30 cellular contexts compared by ENCODE assay signal in the genomic region with DNA sequence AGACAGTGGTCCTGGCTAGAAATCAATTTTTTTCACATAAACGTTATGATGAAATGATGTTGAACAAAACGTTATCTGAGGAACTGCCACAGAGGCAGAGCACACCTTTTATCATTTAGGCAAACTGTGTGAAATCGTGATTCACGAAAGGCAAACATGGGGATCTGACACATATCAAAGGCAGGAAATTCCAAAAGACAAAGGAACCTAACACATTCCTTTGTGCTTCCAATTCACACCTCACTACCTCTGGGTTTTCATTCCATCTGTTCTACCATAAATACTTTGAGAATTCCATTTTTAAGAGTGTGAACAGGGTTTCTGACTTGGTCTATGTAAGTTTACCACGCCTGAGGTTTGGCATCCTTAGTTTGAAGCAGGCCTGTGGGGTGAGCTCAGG.
DNase-seq lines count a peak whose midpoint lies in the region; ATAC-seq and TF ChIP-seq lines count a peak whose summit lies in the region.
"Had no signal": no experiment of that assay in that cellular context is flagged by ENCODE, and none has a peak within 500 bp of the region (broad histone marks: within the 10 kb centered on the region; RNA-seq: fewer than 3 reads in every experiment).

No MANE protein-coding gene starts in this region.

- H3K4me2 ChIP-seq in mesenchymal stem cell (ENCODE audit: low read length, poor library complexity, severe bottlenecking), result no peak overlapping the region

- H4K8ac ChIP-seq in mesenchymal stem cell (ENCODE audit: low read length), result no peak overlapping the region

- no peak for ATAC-seq in activated T-cell treated with anti-CD3 and anti-CD28 coated beads, Interleukin-2, amount 50 U/mL, for 72 hours (replicated peaks in 1 of 2)
- ATAC-seq in stimulated activated effector memory CD8-positive, alpha-beta T cell treated with anti-CD3 and anti-CD28 coated beads, Interleukin-12 subunit alpha, Interleukin-12 subunit beta, amount 100 ng/mL, for 72 hours, result no peak
- ATAC-seq: activated T-cell treated with anti-CD3 and anti-CD28 coated beads, Interleukin-2, amount 50 U/mL, for 4 hours; GM12878 had no signal

- no peak for TF ChIP-seq POLR2A in uterus (IDR thresholded peaks at IDR 0.05)

- no peak overlapping the region for H2BK5ac ChIP-seq in mesenchymal stem cell (ENCODE audit: low read depth, low read length, poor library complexity, severe bottlenecking)

- no peaks in the 10 kb centered on the region for H3K27me3 Mint-ChIP-seq in activated T-cell treated with anti-CD3 and anti-CD28 coated beads, Interleukin-2, amount 50 U/mL, for 24 hours
- H3K27me3 Mint-ChIP-seq in activated T-cell treated with anti-CD3 and anti-CD28 coated beads, Interleukin-2, amount 50 U/mL, for 72 hours (ENCODE audit: low read depth), result no peaks in the 10 kb centered on the region
- H3K27me3 Mint-ChIP-seq in nephron progenitor cell (ENCODE audit: low read depth, poor library complexity), result no peaks in the 10 kb centered on the region
- H3K27me3 Mint-ChIP-seq: activated CD4-positive, alpha-beta T cell treated with anti-CD3 and anti-CD28 coated beads, Interleukin-2, amount 10 ng/mL, durations not matched to agents 24 days and 14 days had no signal

- H2BK120ac ChIP-seq in mesenchymal stem cell (ENCODE audit: low read depth, low read length), result no peak overlapping the region

- H3K27ac ChIP-seq in dorsolateral prefrontal cortex (peak overlapping the region in 40 of 59 donors; percentile 5 to 94 (median 88)), mesenchymal stem cell (ENCODE audit: low read length, poor library complexity, severe bottlenecking) (no peak overlapping the region), uterus (peak overlapping the region; percentile 26 to 82)
- H3K27ac ChIP-seq: 22Rv1, ascending aorta, ovary had no signal

- no peak overlapping the region for H3K9ac ChIP-seq in mesenchymal stem cell (ENCODE audit: low read length)

- no peak overlapping the region for H2AK5ac ChIP-seq in mesenchymal stem cell (ENCODE audit: low read length, severe bottlenecking)

- H2BK15ac ChIP-seq in mesenchymal stem cell (ENCODE audit: low read depth, poor library complexity, severe bottlenecking), result no peak overlapping the region

- H3K36me3 ChIP-seq in mesenchymal stem cell (ENCODE audit: control insufficient read depth in 1 of 2, insufficient read depth in 2 of 2, low read depth in 1 of 2, low read length in 2 of 2) (peaks cover 0 to 24% of the 10 kb centered on the region in 2 experiments), uterus (no peaks in the 10 kb centered on the region), H7 (replicated peaks; ENCODE audit: control insufficient read depth, insufficient read depth, low read length) (no peaks in the 10 kb centered on the region)
- H3K36me3 ChIP-seq: ascending aorta, ovary, upper lobe of left lung had no signal

- DNase-seq in activated T-cell treated with anti-CD3 and anti-CD28 coated beads, Interleukin-2, amount 50 U/mL, for 24 hours, result no peak
- DNase-seq in activated T-cell treated with anti-CD3 and anti-CD28 coated beads, Interleukin-2, amount 50 U/mL, for 72 hours, result no peak
- no peak for DNase-seq in dorsolateral prefrontal cortex
- no peak for DNase-seq in mesenchymal stem cell
- no peak for DNase-seq in uterus
- no peak for DNase-seq in stimulated activated effector memory CD8-positive, alpha-beta T cell treated with anti-CD3 and anti-CD28 coated beads, Interleukin-12 subunit alpha, Interleukin-12 subunit beta, amount 100 ng/mL, for 72 hours (ENCODE audit: low spot score in 2 of 2)
- DNase-seq in nephron progenitor cell, result no peak
- DNase-seq in H7, result no peak
- DNase-seq: activated CD4-positive, alpha-beta T cell treated with anti-CD3 and anti-CD28 coated beads, Interleukin-2, amount 10 ng/mL, durations not matched to agents 24 days and 14 days; activated naive CD4-positive, alpha-beta T cell treated with anti-CD3 and anti-CD28 coated beads, Interleukin-2, amount 50 U/mL, for 16 hours; activated T-cell treated with anti-CD3 and anti-CD28 coated beads, Interleukin-2, amount 50 U/mL, for 4 hours; CD8-positive, alpha-beta memory T cell; central memory CD4-positive, alpha-beta T cell; dermis blood vessel endothelial cell; DMS 273 treated with DMSO at 0.1 percent for 48 hours; EL; hippocampal formation; NCI-H2029; NCI-H526 treated with DMSO at 0.1 percent for 48 hours; ovary; retina; SHP77 treated with DMSO at 0.1 percent for 48 hours; small intestine; stimulated activated CD4-positive, alpha-beta T cell treated with anti-CD3 and anti-CD28 coated beads, Interleukin-1b, Interleukin-23, amount 100 ng/mL, for 48 hours; stimulated activated CD8-positive, alpha-beta memory T cell treated with anti-CD3 and anti-CD28 coated beads, Interleukin-4, amount 100 ng/mL, for 48 hours; T-helper 9 cell; upper lobe of left lung had no signal

- no peaks in the 10 kb centered on the region for H3K27me3 ChIP-seq in dorsolateral prefrontal cortex
- H3K27me3 ChIP-seq in mesenchymal stem cell (ENCODE audit: control insufficient read depth in 1 of 2, insufficient read depth in 1 of 2, low read length in 2 of 2), result no peaks in the 10 kb centered on the region
- no peaks in the 10 kb centered on the region for H3K27me3 ChIP-seq in uterus
- no peaks in the 10 kb centered on the region for H3K27me3 ChIP-seq in H7 (ENCODE audit: control insufficient read depth, insufficient read depth, low read length)
- H3K27me3 ChIP-seq: ascending aorta, ovary, upper lobe of left lung had no signal

- H4K91ac ChIP-seq in mesenchymal stem cell (ENCODE audit: low read length), result peak overlapping the region; percentile 72

- no peak overlapping the region for H2AFZ ChIP-seq in mesenchymal stem cell (ENCODE audit: low read depth, low read length)

- no peak for TF ChIP-seq CTCF in dorsolateral prefrontal cortex (IDR thresholded peaks at IDR 0.05 in 54 of 56, conservative IDR thresholded peaks at IDR 0.05 in 2 of 56; ENCODE audit: low read depth in 1 of 56, partially characterized antibody in 56 of 56)
- TF ChIP-seq CTCF in uterus (IDR thresholded peaks at IDR 0.05), result no peak
- no peak for TF ChIP-seq CTCF in nephron progenitor cell (IDR thresholded peaks at IDR 0.05)

- H3K4me1 Mint-ChIP-seq in activated T-cell treated with anti-CD3 and anti-CD28 coated beads, Interleukin-2, amount 50 U/mL, for 24 hours (ENCODE audit: low read depth), result peaks cover 82% of the 10 kb centered on the region
- peaks cover 52% of the 10 kb centered on the region for H3K4me1 Mint-ChIP-seq in activated T-cell treated with anti-CD3 and anti-CD28 coated beads, Interleukin-2, amount 50 U/mL, for 72 hours (ENCODE audit: low read depth)
- no peaks in the 10 kb centered on the region for H3K4me1 Mint-ChIP-seq in stimulated activated effector memory CD8-positive, alpha-beta T cell treated with anti-CD3 and anti-CD28 coated beads, Interleukin-12 subunit alpha, Interleukin-12 subunit beta, amount 100 ng/mL, for 72 hours
- peaks cover 34% of the 10 kb centered on the region for H3K4me1 Mint-ChIP-seq in nephron progenitor cell

- H2BK12ac ChIP-seq in mesenchymal stem cell (ENCODE audit: low read length in 2 of 2), result peak overlapping the region; percentile 58 to 59

- 62% methylated on average over 5 of the region's 5 CpGs for WGBS in mesenchymal stem cell

- H3K36me3 Mint-ChIP-seq in activated T-cell treated with anti-CD3 and anti-CD28 coated beads, Interleukin-2, amount 50 U/mL, for 24 hours (ENCODE audit: low read depth), result peaks cover 86% of the 10 kb centered on the region
- peaks cover 20 to 44% of the 10 kb centered on the region in 2 donors for H3K36me3 Mint-ChIP-seq in activated T-cell treated with anti-CD3 and anti-CD28 coated beads, Interleukin-2, amount 50 U/mL, for 72 hours (ENCODE audit: insufficient read depth in 2 of 2)
- peaks cover 23% of the 10 kb centered on the region for H3K36me3 Mint-ChIP-seq in stimulated activated effector memory CD8-positive, alpha-beta T cell treated with anti-CD3 and anti-CD28 coated beads, Interleukin-12 subunit alpha, Interleukin-12 subunit beta, amount 100 ng/mL, for 72 hours
- H3K36me3 Mint-ChIP-seq in nephron progenitor cell (ENCODE audit: low read depth), result peaks cover 65% of the 10 kb centered on the region

- intact Hi-C loops in dorsolateral prefrontal cortex (cut with DNase I), result no loop called here
- intact Hi-C loops in uterus (cut with DNase I; ENCODE audit: low total_unique reads), result no loop called here

- H3K79me1 ChIP-seq in mesenchymal stem cell (replicated peaks; ENCODE audit: low read length, poor library complexity, severe bottlenecking), result peaks cover 2% of the 10 kb centered on the region

- no peak overlapping the region for H3K23ac ChIP-seq in mesenchymal stem cell (ENCODE audit: low read length in 2 of 2)

- H3K4me3 ChIP-seq in dorsolateral prefrontal cortex (peak overlapping the region in 21 of 59 donors; percentile 9 to 86 (median 72)), mesenchymal stem cell (ENCODE audit: insufficient read depth in 1 of 2, low read depth in 1 of 2, low read length in 2 of 2) (no peak overlapping the region), uterus (no peak overlapping the region), H7 (ENCODE audit: insufficient read depth, low read depth, low read length) (no peak overlapping the region)
- H3K4me3 ChIP-seq: ascending aorta, GM12878, ovary, upper lobe of left lung had no signal

- no peak overlapping the region for H3K14ac ChIP-seq in mesenchymal stem cell (ENCODE audit: low read length in 2 of 2)

- H3K9me3 Mint-ChIP-seq in activated T-cell treated with anti-CD3 and anti-CD28 coated beads, Interleukin-2, amount 50 U/mL, for 24 hours, result peaks cover 4% of the 10 kb centered on the region
- peaks cover 0 to 5% of the 10 kb centered on the region in 2 donors for H3K9me3 Mint-ChIP-seq in activated T-cell treated with anti-CD3 and anti-CD28 coated beads, Interleukin-2, amount 50 U/mL, for 72 hours
- H3K9me3 Mint-ChIP-seq in stimulated activated effector memory CD8-positive, alpha-beta T cell treated with anti-CD3 and anti-CD28 coated beads, Interleukin-12 subunit alpha, Interleukin-12 subunit beta, amount 100 ng/mL, for 72 hours, result peaks cover 4% of the 10 kb centered on the region
- H3K9me3 Mint-ChIP-seq in nephron progenitor cell, result peaks cover 33% of the 10 kb centered on the region
- H3K9me3 Mint-ChIP-seq: activated T-cell treated with anti-CD3 and anti-CD28 coated beads, Interleukin-2, amount 50 U/mL, for 4 hours had no signal

- H3K9me3 ChIP-seq in mesenchymal stem cell (ENCODE audit: control insufficient read depth, low read length) (peaks cover 21% of the 10 kb centered on the region), uterus (peaks cover 0 to 7% of the 10 kb centered on the region in 2 donors)
- H3K9me3 ChIP-seq: ovary had no signal

- peak overlapping the region; percentile 37 for H3K27ac Mint-ChIP-seq in activated T-cell treated with anti-CD3 and anti-CD28 coated beads, Interleukin-2, amount 50 U/mL, for 24 hours
- H3K27ac Mint-ChIP-seq in activated T-cell treated with anti-CD3 and anti-CD28 coated beads, Interleukin-2, amount 50 U/mL, for 72 hours, result no peak overlapping the region
- H3K27ac Mint-ChIP-seq in stimulated activated effector memory CD8-positive, alpha-beta T cell treated with anti-CD3 and anti-CD28 coated beads, Interleukin-12 subunit alpha, Interleukin-12 subunit beta, amount 100 ng/mL, for 72 hours, result no peak overlapping the region
- no peak overlapping the region for H3K27ac Mint-ChIP-seq in nephron progenitor cell
- H3K27ac Mint-ChIP-seq: activated CD4-positive, alpha-beta T cell treated with anti-CD3 and anti-CD28 coated beads, Interleukin-2, amount 10 ng/mL, durations not matched to agents 24 days and 14 days had no signal

- H3K4me1 ChIP-seq in mesenchymal stem cell (ENCODE audit: control insufficient read depth, insufficient read depth, low read depth, low read length) (peaks cover 5% of the 10 kb centered on the region), uterus (no peaks in the 10 kb centered on the region)
- H3K4me1 ChIP-seq: ascending aorta had no signal

- H3K4ac ChIP-seq in mesenchymal stem cell (ENCODE audit: low read depth in 1 of 2, low read length in 2 of 2), result peak overlapping the region; percentile 69 to 91

- H3K18ac ChIP-seq in mesenchymal stem cell (ENCODE audit: low read depth in 1 of 2, low read length in 2 of 2), result peak overlapping the region; percentile 30 to 45

- no peak overlapping the region for H3K4me3 Mint-ChIP-seq in activated T-cell treated with anti-CD3 and anti-CD28 coated beads, Interleukin-2, amount 50 U/mL, for 24 hours
- H3K4me3 Mint-ChIP-seq in activated T-cell treated with anti-CD3 and anti-CD28 coated beads, Interleukin-2, amount 50 U/mL, for 72 hours, result no peak overlapping the region
- no peak overlapping the region for H3K4me3 Mint-ChIP-seq in stimulated activated effector memory CD8-positive, alpha-beta T cell treated with anti-CD3 and anti-CD28 coated beads, Interleukin-12 subunit alpha, Interleukin-12 subunit beta, amount 100 ng/mL, for 72 hours
- H3K4me3 Mint-ChIP-seq in nephron progenitor cell, result no peak overlapping the region
- H3K4me3 Mint-ChIP-seq: activated CD4-positive, alpha-beta T cell treated with anti-CD3 and anti-CD28 coated beads, Interleukin-2, amount 10 ng/mL, durations not matched to agents 24 days and 14 days; activated T-cell treated with anti-CD3 and anti-CD28 coated beads, Interleukin-2, amount 50 U/mL, for 4 hours; CD8-positive, alpha-beta memory T cell had no signal
